9 cellular contexts compared by ENCODE assay signal in genomic region chr2:47437287-47437686, GRCh38. TPM values are rescaled to one million over a fixed set of nuclear protein-coding genes. Genes with fewer than 3 reads are reported as not detected.
DNase-seq lines count a peak whose midpoint lies in the region; ATAC-seq, FAIRE-seq and TF ChIP-seq lines count a peak whose summit lies in the region.
"Had no signal": no experiment of that assay in that cellular context is flagged by ENCODE, and none has a peak within 500 bp of the region (broad histone marks: within the 10 kb centered on the region; RNA-seq: fewer than 3 reads in every experiment).

No MANE protein-coding gene starts in this region.

- DNase-seq in heart left ventricle = peak in 1 of 5 donors; percentile 15
- DNase-seq in right atrium auricular region (ENCODE audit: low spot score) = no peak
- no peak for DNase-seq in left ventricle myocardium superior
- DNase-seq in uterus = no peak
- DNase-seq in HuH-7.5 (ENCODE audit: low spot score) = no peak
- DNase-seq: right cardiac atrium had no signal

- H3K27me3 ChIP-seq in heart left ventricle (no peaks in the 10 kb centered on the region), right atrium auricular region (no peaks in the 10 kb centered on the region), uterus (no peaks in the 10 kb centered on the region)

- WGBS in heart left ventricle, 4 donors = 24 to 37% (median 26%) methylated on average over 4 of the region's 4 CpGs

- intact Hi-C loops in heart left ventricle (cut with DNase I) (loop anchor here (1.0 to 10.0 kb wide), 8 partner anchors 330 to 670 kb away; no protein-coding TSS in a partner anchor), left ventricle myocardium superior (cut with micrococcal nuclease) (loop anchor here (5.0 kb wide), 1 partner anchor 330 kb away; no protein-coding TSS in a partner anchor), uterus (cut with DNase I; ENCODE audit: low total_unique reads) (loop anchor here (5.0 kb wide), 1 partner anchor 330 kb away; no protein-coding TSS in a partner anchor)

- TF ChIP-seq CTCF in heart left ventricle (IDR thresholded peaks at IDR 0.05) = peak; percentile 24 to 73 (median 57)
- TF ChIP-seq CTCF in right atrium auricular region (IDR thresholded peaks at IDR 0.05) = peak in 1 of 2 donors; percentile 65
- peak in 3 of 4 experiments; percentile 44 to 61 (median 60) for TF ChIP-seq CTCF in uterus (IDR thresholded peaks at IDR 0.05)

- no peaks in the 10 kb centered on the region for H3K9me3 ChIP-seq in heart left ventricle
- no peaks in the 10 kb centered on the region for H3K9me3 ChIP-seq in right atrium auricular region
- no peaks in the 10 kb centered on the region for H3K9me3 ChIP-seq in uterus

- TF ChIP-seq POLR2A in heart left ventricle (IDR thresholded peaks at IDR 0.05) (no peak), uterus (IDR thresholded peaks at IDR 0.05) (no peak)

- H3K4me3 ChIP-seq in heart left ventricle (no peak overlapping the region), right atrium auricular region (no peak overlapping the region), uterus (no peak overlapping the region)

- H3K4me1 ChIP-seq in heart left ventricle (no peaks in the 10 kb centered on the region), right atrium auricular region (peaks cover 0 to 3% of the 10 kb centered on the region in 2 donors), uterus (no peaks in the 10 kb centered on the region)

- H3K27ac ChIP-seq in heart left ventricle (no peak overlapping the region), right atrium auricular region (no peak overlapping the region), uterus (no peak overlapping the region)

- FAIRE-seq in TTC549 (lab: Jason Lieb, UNC) = peak; percentile 91

- ATAC-seq in heart left ventricle (peak in 2 of 4 donors; percentile 36 to 41), left ventricle myocardium superior (peak; percentile 32), HG02623 (IDR thresholded peaks at IDR 0.05; ENCODE audit: unreplicated experiment) (no peak), GM21390 (IDR thresholded peaks at IDR 0.05; ENCODE audit: unreplicated experiment) (no peak)

- H3K36me3 ChIP-seq in heart left ventricle (no peaks in the 10 kb centered on the region), right atrium auricular region (no peaks in the 10 kb centered on the region), uterus (no peaks in the 10 kb centered on the region)

RNA-seq across cellular contexts. Expression of gene MSH2, which starts 34.3 kb away (rescaled TPM):
- total RNA-seq in heart left ventricle (10 to 100 TPM in 7 of 9 donors, 1 to 10 TPM in 2; 7.7 to 19.0 (median 13.2) TPM), right atrium auricular region (1 to 10 TPM; 4.3 to 8.9 TPM), left ventricle myocardium superior (16.2 TPM), uterus (10 to 100 TPM; 13.5 to 76.7 (median 24.6) TPM)
- polyA plus RNA-seq in heart left ventricle = 10 to 100 TPM in 1 of 2 donors, 1 to 10 TPM in 1; 4.4 to 11.4 TPM
